In the genomic region with DNA sequence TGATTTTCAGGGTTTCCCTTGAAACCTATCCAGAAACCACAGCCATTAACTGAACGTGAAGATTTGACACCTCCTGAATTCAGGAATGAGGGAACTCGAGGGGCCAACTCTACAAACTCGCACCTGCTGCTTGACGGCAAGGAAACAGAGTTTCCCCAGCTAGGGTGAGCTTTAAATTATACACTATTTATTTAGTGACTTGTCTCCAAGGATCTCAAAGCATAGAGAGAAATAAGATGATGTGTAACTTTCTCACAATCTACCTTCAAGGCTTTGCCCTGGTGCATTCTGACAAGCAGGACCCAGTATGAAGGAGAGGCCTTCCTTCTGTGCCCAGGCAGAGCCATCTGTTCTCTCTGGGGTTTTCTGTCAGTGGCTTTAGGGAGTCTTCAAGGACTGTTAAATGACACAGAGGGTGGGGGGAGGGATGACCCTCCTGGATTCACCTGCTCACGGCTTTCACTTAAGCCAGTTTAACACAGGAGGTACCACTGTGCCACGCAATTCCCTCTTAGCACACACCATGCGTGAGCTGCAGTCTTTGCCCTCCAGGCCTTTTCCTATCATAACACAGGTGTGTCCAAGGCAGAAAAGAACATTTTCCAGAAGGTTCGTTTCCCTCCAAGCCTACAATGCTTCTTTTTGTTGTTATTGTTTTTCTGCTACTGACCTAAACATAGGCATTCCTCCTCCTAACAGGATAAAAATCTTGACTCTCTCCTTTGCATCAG, we compare ENCODE assay signal across 11 cellular contexts. TPM values are rescaled to one million over a fixed set of nuclear protein-coding genes. Genes with fewer than 3 reads are reported as not detected.
A peak's percentile ranks its signal among the peaks of the same experiment; 100 is the strongest.
DNase-seq lines count a peak whose midpoint lies in the region; ATAC-seq and TF ChIP-seq lines count a peak whose summit lies in the region.
"Had no signal": no experiment of that assay in that cellular context is flagged by ENCODE, and none has a peak within 500 bp of the region (broad histone marks: within the 10 kb centered on the region; RNA-seq: fewer than 3 reads in every experiment).

No MANE protein-coding gene starts in this region.

- no peak for ATAC-seq in naive thymus-derived CD4-positive, alpha-beta T cell
- ATAC-seq in HG03378 (IDR thresholded peaks at IDR 0.05; ENCODE audit: unreplicated experiment) (no peak), GM21786 (IDR thresholded peaks at IDR 0.05; ENCODE audit: unreplicated experiment) (no peak)

- DNase-seq in dorsolateral prefrontal cortex (no peak), neural crest cell (ENCODE audit: low read depth, low spot score) (no peak), glomerular visceral epithelial cell (ENCODE audit: extremely low spot score) (no peak)
- no peak for DNase-seq in naive thymus-derived CD4-positive, alpha-beta T cell
- DNase-seq: activated CD8-positive, alpha-beta memory T cell treated with anti-CD3 and anti-CD28 coated beads, Interleukin-2, amount 50 U/mL, for 4 hours; DND-41; NK-92 treated with Interleukin-12 subunit alpha and Interleukin-12 subunit beta, amount 100 ng/mL, for 24 hours had no signal

- H3K27me3 ChIP-seq in ACC112 (ENCODE audit: insufficient read depth, low read length) (no peaks in the 10 kb centered on the region), HUES64 (ENCODE audit: insufficient read depth, low read length) (peaks cover 97% of the 10 kb centered on the region), dorsolateral prefrontal cortex (peaks cover 0 to 7% (median 0%) of the 10 kb centered on the region in 45 donors)
- H3K27me3 ChIP-seq in naive thymus-derived CD4-positive, alpha-beta T cell (ENCODE audit: control insufficient read depth in 2 of 2, insufficient read depth in 2 of 2, low read length in 2 of 2), result peaks cover 0 to 4% of the 10 kb centered on the region in 2 donors

- CTCF ChIA-PET in naive thymus-derived CD4-positive, alpha-beta T cell (lab: Charles Lee), result no interaction called here

- POLR2A ChIA-PET in naive thymus-derived CD4-positive, alpha-beta T cell (lab: Charles Lee), result no interaction called here

- 18% methylated on average over 7 of the region's 8 CpGs for WGBS in HUES64

- peak overlapping the region; percentile 90 for H3K4me3 Mint-ChIP-seq in neural crest cell
- peak overlapping the region in 5 of 10 donors; percentile 65 to 81 (median 73) for H3K4me3 Mint-ChIP-seq in naive thymus-derived CD4-positive, alpha-beta T cell

- H2AFZ ChIP-seq in ACC112 (ENCODE audit: low read length, unreplicated experiment), result no peak overlapping the region

- no peaks in the 10 kb centered on the region for H3K9me3 ChIP-seq in HUES64 (ENCODE audit: insufficient read depth, low read depth, low read length)
- no peaks in the 10 kb centered on the region for H3K9me3 ChIP-seq in naive thymus-derived CD4-positive, alpha-beta T cell (ENCODE audit: control insufficient read depth in 2 of 3, low read length in 3 of 3)

- H3K4me1 ChIP-seq in ACC112 (ENCODE audit: control insufficient read depth, insufficient read depth, low read length, unreplicated experiment) (peaks cover 65% of the 10 kb centered on the region), HUES64 (ENCODE audit: insufficient read depth, low read length) (peaks cover 73% of the 10 kb centered on the region)
- H3K4me1 ChIP-seq in naive thymus-derived CD4-positive, alpha-beta T cell (ENCODE audit: control insufficient read depth in 2 of 2, insufficient read depth in 2 of 2, low read length in 2 of 2), result no peaks in the 10 kb centered on the region

- no peak overlapping the region for H3K9ac ChIP-seq in HUES64 (ENCODE audit: low read depth, low read length)

- no peaks in the 10 kb centered on the region for H3K36me3 ChIP-seq in ACC112 (ENCODE audit: insufficient read depth, low read length)
- no peaks in the 10 kb centered on the region for H3K36me3 ChIP-seq in HUES64 (ENCODE audit: insufficient read depth, low read length)
- H3K36me3 ChIP-seq in naive thymus-derived CD4-positive, alpha-beta T cell (ENCODE audit: control insufficient read depth in 2 of 3, insufficient read depth in 3 of 3, low read length in 3 of 3), result no peaks in the 10 kb centered on the region

- TF ChIP-seq CTCF in dorsolateral prefrontal cortex (IDR thresholded peaks at IDR 0.05 in 54 of 56, conservative IDR thresholded peaks at IDR 0.05 in 2 of 56; ENCODE audit: low read depth in 1 of 56, partially characterized antibody in 56 of 56) (no peak), neural crest cell (conservative IDR thresholded peaks at IDR 0.05) (no peak)

- H3K9me3 Mint-ChIP-seq in neural crest cell, result no peaks in the 10 kb centered on the region
- H3K9me3 Mint-ChIP-seq in naive thymus-derived CD4-positive, alpha-beta T cell, result no peaks in the 10 kb centered on the region

- no peaks in the 10 kb centered on the region for H3K36me3 Mint-ChIP-seq in neural crest cell (ENCODE audit: low read depth)
- H3K36me3 Mint-ChIP-seq in naive thymus-derived CD4-positive, alpha-beta T cell, result no peaks in the 10 kb centered on the region

- peak overlapping the region; percentile 82 for H3K27ac Mint-ChIP-seq in neural crest cell (ENCODE audit: unreplicated experiment)
- H3K27ac Mint-ChIP-seq in naive thymus-derived CD4-positive, alpha-beta T cell, result peak overlapping the region in 1 of 9 donors; percentile 54

- H3K27ac ChIP-seq in ACC112 (ENCODE audit: low read depth, low read length), result peak overlapping the region; percentile 80
- no peak overlapping the region for H3K27ac ChIP-seq in HUES64 (ENCODE audit: low read depth, low read length)
- H3K27ac ChIP-seq in dorsolateral prefrontal cortex, result peak overlapping the region in 52 of 59 donors; percentile 2 to 96 (median 83)
- no peak overlapping the region for H3K27ac ChIP-seq in naive thymus-derived CD4-positive, alpha-beta T cell (ENCODE audit: low read depth, low read length)

- no peaks in the 10 kb centered on the region for H3K27me3 Mint-ChIP-seq in neural crest cell (ENCODE audit: low read depth)
- H3K27me3 Mint-ChIP-seq in naive thymus-derived CD4-positive, alpha-beta T cell, result peaks cover 9 to 56% (median 27%) of the 10 kb centered on the region in 5 donors

- peaks cover 93% of the 10 kb centered on the region for H3K79me2 ChIP-seq in ACC112 (ENCODE audit: control insufficient read depth, insufficient read depth, low read length, unreplicated experiment)

- peaks cover 56% of the 10 kb centered on the region for H3K4me1 Mint-ChIP-seq in neural crest cell
- peaks cover 0 to 14% (median 6%) of the 10 kb centered on the region in 7 donors for H3K4me1 Mint-ChIP-seq in naive thymus-derived CD4-positive, alpha-beta T cell

- H3K4me3 ChIP-seq in ACC112 (ENCODE audit: low read depth, low read length) (peak overlapping the region; percentile 89), HUES64 (ENCODE audit: low read length) (peak overlapping the region; percentile 54; the same call in 1 of the 2 replicates), dorsolateral prefrontal cortex (peak overlapping the region in 51 of 59 donors; percentile 52 to 86 (median 72))
- H3K4me3 ChIP-seq in naive thymus-derived CD4-positive, alpha-beta T cell (ENCODE audit: low read length), result no peak overlapping the region

- intact Hi-C loops in dorsolateral prefrontal cortex (cut with DNase I), result loop anchor here (5.0 to 10.0 kb wide), 3 partner anchors 109 to 214 kb away; no protein-coding TSS in a partner anchor
- intact Hi-C loops in naive thymus-derived CD4-positive, alpha-beta T cell (cut with micrococcal nuclease), result loop anchor here (5.0 kb wide), 2 partner anchors 214 to 259 kb away; no protein-coding TSS in a partner anchor

RNA-seq across cellular contexts. Expression of a gene that starts 1.3 kb away (rescaled TPM):
- 1.3 TPM for polyA plus RNA-seq in HUES64 (2013, experiment 1 of 2)
- polyA plus RNA-seq in HUES64 (2013, experiment 2 of 2), result 2.5 TPM
- total RNA-seq in dorsolateral prefrontal cortex (10 to 100 TPM in 109 of 120 experiments, 1 to 10 TPM in 11; 7.3 to 24.4 (median 13.4) TPM), neural crest cell (40.1 and 46.0 TPM in 2 replicates)
- 1 to 10 TPM; 1.5 to 9.8 (median 2.2) TPM for total RNA-seq in naive thymus-derived CD4-positive, alpha-beta T cell
- polyA plus RNA-seq in naive thymus-derived CD4-positive, alpha-beta T cell, result under 1 TPM; 0.09 to 0.21 TPM

Comparison
In these comparisons a context has a peak if more than half of its experiments do, and no peak if none do; other contexts are left out.
1. H3K27ac ChIP-seq: peak in ACC112 (single experiment) and dorsolateral prefrontal cortex (52 of 59); none in HUES64 (single experiment) and naive thymus-derived CD4-positive, alpha-beta T cell (single experiment).